ENCODE assay signal across 22 cellular contexts in the genomic region with DNA sequence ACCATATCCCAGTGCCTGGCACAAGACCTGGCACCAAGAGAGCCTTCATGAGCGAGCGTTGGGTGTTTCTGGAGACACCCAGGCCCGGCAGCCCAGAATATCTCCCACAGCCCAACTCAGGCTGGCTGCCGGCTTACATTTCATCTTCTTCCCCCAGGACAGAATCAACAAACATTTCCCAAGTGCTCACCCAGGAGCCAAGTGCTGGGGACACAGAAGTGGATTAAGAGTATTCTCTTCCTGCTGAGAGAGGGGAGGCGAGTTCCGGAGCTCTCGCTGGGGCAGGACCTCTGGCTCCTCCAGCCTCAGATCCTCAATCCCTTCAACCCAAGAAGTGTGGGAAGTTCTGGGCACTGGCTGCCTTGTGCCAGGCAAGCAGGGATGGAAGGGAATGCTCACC. TPM values are rescaled to one million over a fixed set of nuclear protein-coding genes. Genes with fewer than 3 reads are reported as not detected.
DNase-seq lines count a peak whose midpoint lies in the region; ATAC-seq, FAIRE-seq and TF ChIP-seq lines count a peak whose summit lies in the region.
"Had no signal": no experiment of that assay in that cellular context is flagged by ENCODE, and none has a peak within 500 bp of the region (broad histone marks: within the 10 kb centered on the region; RNA-seq: fewer than 3 reads in every experiment).

No MANE protein-coding gene starts in this region.

- H2BK5ac ChIP-seq in H1 (ENCODE audit: low read depth, low read length): no peak overlapping the region

- H3K9me3 ChIP-seq in CD8-positive, alpha-beta memory T cell (ENCODE audit: low read length): no peaks in the 10 kb centered on the region
- H3K9me3 ChIP-seq in H1 (ENCODE audit: insufficient read depth in 2 of 2, low read depth in 1 of 2, low read length in 1 of 2) (no peaks in the 10 kb centered on the region), osteoblast (ENCODE audit: low read depth, low read length) (no peaks in the 10 kb centered on the region)
- H3K9me3 ChIP-seq: Caco-2, gastrocnemius medialis, right atrium auricular region, tibial artery had no signal

- H3K18ac ChIP-seq in H1 (ENCODE audit: extremely low read depth, low read length): no peak overlapping the region

- peak overlapping the region in 7 of 8 donors; percentile 55 to 98 (median 74) for H3K27ac Mint-ChIP-seq in CD8-positive, alpha-beta memory T cell
- H3K27ac Mint-ChIP-seq in CD14-positive monocyte: peak overlapping the region in 1 of 7 donors; percentile 13
- H3K27ac Mint-ChIP-seq: activated naive CD4-positive, alpha-beta T cell treated with anti-CD3 and anti-CD28 coated beads, Interleukin-2, amount 50 U/mL, for 24 hours had no signal

- no peaks in the 10 kb centered on the region for H3K36me3 Mint-ChIP-seq in CD8-positive, alpha-beta memory T cell
- peaks cover 0 to 2% of the 10 kb centered on the region in 2 donors for H3K36me3 Mint-ChIP-seq in CD14-positive monocyte
- H3K36me3 Mint-ChIP-seq: activated naive CD4-positive, alpha-beta T cell treated with anti-CD3 and anti-CD28 coated beads, Interleukin-2, amount 50 U/mL, for 24 hours had no signal

- no peak overlapping the region for H3K56ac ChIP-seq in H1 (replicated peaks; ENCODE audit: insufficient read length, low read depth, low read length)

- TF ChIP-seq EP300 in H1 (IDR thresholded peaks at IDR 0.05; ENCODE audit: borderline replicate concordance in 1 of 2, low read depth in 2 of 2, low read length in 2 of 2): no peak

- H4K20me1 ChIP-seq in H1 (replicated peaks in 1 of 2; ENCODE audit: control insufficient read depth in 1 of 2, insufficient read depth in 2 of 2, low read length in 2 of 2) (peaks cover 0 to 2% of the 10 kb centered on the region in 2 experiments), osteoblast (ENCODE audit: insufficient read depth, low read length) (peaks cover 71% of the 10 kb centered on the region)

- H3K27me3 Mint-ChIP-seq in CD8-positive, alpha-beta memory T cell: peaks cover 0 to 5% of the 10 kb centered on the region in 2 donors
- H3K27me3 Mint-ChIP-seq in CD14-positive monocyte (ENCODE audit: low read depth in 3 of 3): peaks cover 1 to 10% (median 4%) of the 10 kb centered on the region in 3 donors
- H3K27me3 Mint-ChIP-seq: activated naive CD4-positive, alpha-beta T cell treated with anti-CD3 and anti-CD28 coated beads, Interleukin-2, amount 50 U/mL, for 24 hours had no signal

- no peaks in the 10 kb centered on the region for H3K79me2 ChIP-seq in H1 (ENCODE audit: control insufficient read depth in 1 of 2, insufficient read depth in 2 of 2, low read length in 2 of 2)
- peaks cover 81% of the 10 kb centered on the region for H3K79me2 ChIP-seq in osteoblast (ENCODE audit: insufficient read depth, low read length)

- peaks cover 77 to 97% (median 93%) of the 10 kb centered on the region in 3 donors for H3K4me1 Mint-ChIP-seq in CD8-positive, alpha-beta memory T cell
- peaks cover 18% of the 10 kb centered on the region for H3K4me1 Mint-ChIP-seq in CD14-positive monocyte

- intact Hi-C loops in CD14-positive monocyte (cut with micrococcal nuclease): no loop called here
- intact Hi-C loops in left ventricle myocardium superior (cut with micrococcal nuclease): no loop called here

- no peak overlapping the region for H3K27ac ChIP-seq in CD8-positive, alpha-beta memory T cell (ENCODE audit: low read depth, low read length)
- peak overlapping the region; percentile 67 for H3K27ac ChIP-seq in RWPE1
- H3K27ac ChIP-seq in H1 (ENCODE audit: low read depth, low read length): no peak overlapping the region
- no peak overlapping the region for H3K27ac ChIP-seq in osteoblast (ENCODE audit: low read depth, low read length)
- no peak overlapping the region for H3K27ac ChIP-seq in foreskin keratinocyte
- H3K27ac ChIP-seq: coronary artery, gastrocnemius medialis, right atrium auricular region had no signal

- TF ChIP-seq RAD21 in H1 (IDR thresholded peaks at IDR 0.05 in 1 of 2, conservative IDR thresholded peaks at IDR 0.05 in 1 of 2; ENCODE audit: low read depth in 2 of 2, low read length in 2 of 2): no peak

- no peak for DNase-seq in CD8-positive, alpha-beta memory T cell
- DNase-seq in RWPE1 (ENCODE audit: low spot score) (no peak), H1 (ENCODE audit: low read depth in 1 of 2, low spot score in 2 of 2) (no peak), osteoblast (ENCODE audit: insufficient read length, low spot score, missing footprints) (peak; percentile 6), CD14-positive monocyte (ENCODE audit: low spot score) (no peak), foreskin keratinocyte (no peak), left ventricle myocardium superior (no peak)
- DNase-seq: activated CD4-positive, alpha-beta T cell treated with anti-CD3 and anti-CD28 coated beads, Interleukin-2, amount 50 U/mL, for 4 hours; activated T-cell treated with anti-CD3 and anti-CD28 coated beads, Interleukin-2, amount 50 U/mL, for 48 hours; Caco-2; gastrocnemius medialis; KG1; NCI-H2029; NCI-H510A; occipital lobe; Right ventricle myocardium superior; stimulated activated CD4-positive, alpha-beta T cell treated with anti-CD3 and anti-CD28 coated beads, Interleukin-15, amount 100 ng/mL, for 24 hours; tibial artery had no signal

- no peaks in the 10 kb centered on the region for H3K23me2 ChIP-seq in H1 (ENCODE audit: low read depth, low read length)

- H2BK15ac ChIP-seq in H1 (ENCODE audit: low read length): no peak overlapping the region

- TF ChIP-seq CTCF in RWPE1 (conservative IDR thresholded peaks at IDR 0.05; ENCODE audit: low read depth) (no peak), H1 (IDR thresholded peaks at IDR 0.05; ENCODE audit: control extremely low read depth in 1 of 3, insufficient read depth in 1 of 3, low read depth in 1 of 3, low read length in 3 of 3) (no peak), osteoblast (IDR thresholded peaks at IDR 0.05; ENCODE audit: extremely low read depth, low read depth, low read length) (no peak), CD14-positive monocyte (IDR thresholded peaks at IDR 0.05) (no peak), foreskin keratinocyte (conservative IDR thresholded peaks at IDR 0.05) (no peak)

- H3K79me1 ChIP-seq in H1 (ENCODE audit: low read depth, low read length): peaks cover 7% of the 10 kb centered on the region

- no peak overlapping the region for H3K4me2 ChIP-seq in H1 (ENCODE audit: insufficient read depth in 1 of 2, low read depth in 2 of 2, low read length in 2 of 2)
- H3K4me2 ChIP-seq in osteoblast (ENCODE audit: insufficient read depth, low read length): no peak overlapping the region

- no peak overlapping the region for H3K9ac ChIP-seq in H1 (replicated peaks in 1 of 4; ENCODE audit: extremely low read depth in 1 of 4, low read depth in 3 of 4, low read length in 3 of 4)

- TF ChIP-seq POLR2A in H1 (IDR thresholded peaks at IDR 0.05; ENCODE audit: control extremely low read depth in 1 of 2, low read depth in 2 of 2, low read length in 2 of 2): no peak

- H2BK120ac ChIP-seq in H1 (replicated peaks; ENCODE audit: low read depth, low read length): no peak overlapping the region

- no peak overlapping the region for H3K4ac ChIP-seq in H1 (replicated peaks; ENCODE audit: insufficient read length, low read depth, low read length)

- peaks cover 62% of the 10 kb centered on the region for H3K4me1 ChIP-seq in CD8-positive, alpha-beta memory T cell (ENCODE audit: insufficient read depth, low read length)
- H3K4me1 ChIP-seq in H1 (replicated peaks in 1 of 4; ENCODE audit: control insufficient read depth in 3 of 4, insufficient read depth in 4 of 4, low read length in 3 of 4) (peaks cover 0 to 11% (median 6%) of the 10 kb centered on the region in 4 experiments; a peak in 4 of 7 replicates), osteoblast (ENCODE audit: insufficient read depth, low read length) (peaks cover 14% of the 10 kb centered on the region), foreskin keratinocyte (peaks cover 22% of the 10 kb centered on the region)
- H3K4me1 ChIP-seq: gastrocnemius medialis had no signal

- H3K4me3 Mint-ChIP-seq in CD8-positive, alpha-beta memory T cell: peak overlapping the region in 2 of 7 donors; percentile 24 to 63
- H3K4me3 Mint-ChIP-seq in CD14-positive monocyte: no peak overlapping the region
- H3K4me3 Mint-ChIP-seq: activated naive CD4-positive, alpha-beta T cell treated with anti-CD3 and anti-CD28 coated beads, Interleukin-2, amount 50 U/mL, for 24 hours had no signal

- 67% methylated on average over 7 of the region's 7 CpGs; no CpG with 5 or more reads in 1 of the 2 experiments for WGBS in H1 (ENCODE audit: extremely low coverage in 1 of 2, insufficient coverage in 1 of 2, insufficient read length in 1 of 2, insufficient replicate concordance in 2 of 2, low coverage in 1 of 2, low lambda C conversion rate in 2 of 2, missing lambda C conversion rate in 1 of 2), 2 experiments

- H2BK20ac ChIP-seq in H1 (ENCODE audit: low read length): no peak overlapping the region

- H4K91ac ChIP-seq in H1 (replicated peaks; ENCODE audit: insufficient read length, low read length): peak overlapping the region; percentile 22

- no peak overlapping the region for H3K4me3 ChIP-seq in CD8-positive, alpha-beta memory T cell (ENCODE audit: low read length)
- no peak overlapping the region for H3K4me3 ChIP-seq in H1 (ENCODE audit: extremely low read depth in 1 of 4, insufficient read depth in 2 of 4, low read depth in 3 of 4, low read length in 4 of 4)
- H3K4me3 ChIP-seq in osteoblast (ENCODE audit: insufficient read depth, low read length): no peak overlapping the region
- H3K4me3 ChIP-seq: coronary artery, gastrocnemius medialis, right atrium auricular region, tibial artery had no signal

- CTCF ChIA-PET in CD8-positive, alpha-beta memory T cell (lab: Charles Lee): no interaction called here
- CTCF ChIA-PET in RWPE1 (lab: Yijun Ruan, JAX) (interaction anchor here (1.0 kb wide), 1 partner anchor 26 kb away, joined by 3 read pairs; no protein-coding TSS in a partner anchor), H1 (lab: Charles Lee; ENCODE audit: partially characterized antibody) (interaction anchor here (1.1 to 10.0 kb wide), 4 partner anchors 11 to 40 kb away, joined by 3 to 109 read pairs (median 22); no protein-coding TSS in a partner anchor)

- no peak overlapping the region for H3K23ac ChIP-seq in H1 (ENCODE audit: insufficient read length)

- H4K5ac ChIP-seq in H1 (ENCODE audit: insufficient read length, low read depth, low read length): no peak overlapping the region

- H2AK5ac ChIP-seq in H1 (ENCODE audit: low read depth, low read length): no peak overlapping the region

- ATAC-seq in foreskin keratinocyte: no peak
- no peak for ATAC-seq in GM19324 (IDR thresholded peaks at IDR 0.05; ENCODE audit: low FRiP score, unreplicated experiment)
- ATAC-seq in left ventricle myocardium superior: no peak

- H3K27me3 ChIP-seq in CD8-positive, alpha-beta memory T cell (ENCODE audit: insufficient read depth, low read length, poor library complexity, severe bottlenecking): no peaks in the 10 kb centered on the region
- H3K27me3 ChIP-seq in H1 (replicated peaks in 1 of 4; ENCODE audit: control insufficient read depth in 3 of 4, extremely low read depth in 1 of 4, insufficient read depth in 3 of 4, low read length in 3 of 4): no peaks in the 10 kb centered on the region
- no peaks in the 10 kb centered on the region for H3K27me3 ChIP-seq in osteoblast (ENCODE audit: insufficient read depth, low read length)
- no peaks in the 10 kb centered on the region for H3K27me3 ChIP-seq in foreskin keratinocyte
- H3K27me3 ChIP-seq: gastrocnemius medialis, right atrium auricular region, tibial artery had no signal

- H2BK12ac ChIP-seq in H1 (ENCODE audit: low read depth, low read length): no peak overlapping the region

- POLR2A ChIA-PET in CD8-positive, alpha-beta memory T cell (lab: Charles Lee): interaction anchor here (1.1 kb wide), 1 partner anchor 19 kb away, joined by 3 read pairs; no protein-coding TSS in a partner anchor
- POLR2A ChIA-PET in RWPE1 (lab: Yijun Ruan, JAX; ENCODE audit: low non-redundant PET) (no interaction called here), H1 (lab: Charles Lee; ENCODE audit: partially characterized antibody) (interaction anchor here (1.1 kb wide), 1 partner anchor 9 kb away, joined by 3 read pairs; no protein-coding TSS in a partner anchor)

- FAIRE-seq in H1 (lab: Jason Lieb, UNC): no peak

- H2AFZ ChIP-seq in H1 (ENCODE audit: low read length) (no peak overlapping the region), osteoblast (ENCODE audit: low read length) (no peak overlapping the region)

- H3K14ac ChIP-seq in H1 (ENCODE audit: insufficient read length): no peak overlapping the region

- H4K8ac ChIP-seq in H1 (ENCODE audit: extremely low read depth, insufficient read depth, low read length): peak overlapping the region; percentile 29; the same call in 1 of the 2 replicates

- no peaks in the 10 kb centered on the region for H3K36me3 ChIP-seq in CD8-positive, alpha-beta memory T cell (ENCODE audit: insufficient read depth, low read length)
- H3K36me3 ChIP-seq in H1 (ENCODE audit: control insufficient read depth in 2 of 4, insufficient read depth in 4 of 4, low read length in 3 of 4) (no peaks in the 10 kb centered on the region), osteoblast (ENCODE audit: insufficient read depth, low read length) (no peaks in the 10 kb centered on the region)
- H3K36me3 ChIP-seq: gastrocnemius medialis, right atrium auricular region, tibial artery had no signal

- no peaks in the 10 kb centered on the region for H3K9me3 Mint-ChIP-seq in CD8-positive, alpha-beta memory T cell
- H3K9me3 Mint-ChIP-seq in CD14-positive monocyte: no peaks in the 10 kb centered on the region
- H3K9me3 Mint-ChIP-seq: activated naive CD4-positive, alpha-beta T cell treated with anti-CD3 and anti-CD28 coated beads, Interleukin-2, amount 50 U/mL, for 24 hours had no signal

RNA-seq across cellular contexts. Expression of gene IFFO2, which starts 23.6 kb away (rescaled TPM):
- total RNA-seq in CD8-positive, alpha-beta memory T cell: 10 to 100 TPM; 33.1 to 37.7 TPM
- polyA plus RNA-seq in CD8-positive, alpha-beta memory T cell: 3.2 TPM
- 8.7 and 10.4 TPM in 2 replicates for total RNA-seq in H1 (2021; fragmentation: NEBNext Ultra II Directional; extraction: Animal tissue kit (Norgen Biotek cat#: 25700))
- polyA plus RNA-seq in H1 (2011; rRNA removed) (6.6 and 13.7 TPM in 2 replicates), CD14-positive monocyte (under 1 TPM; 0.78 to 0.94 TPM), foreskin keratinocyte (18.3 and 23.6 TPM in 2 replicates)
- 5.2 TPM for polyA plus RNA-seq in H1 (2011; cell fraction: cytosol; rRNA removed)
- 8.2 TPM for polyA plus RNA-seq in H1 (2011; cell fraction: nucleus; rRNA removed)
- 4.2 to 6.0 TPM (median 5.4 TPM) in 4 replicates for polyA plus RNA-seq in H1 (2012, experiment 1 of 2)
- polyA plus RNA-seq in H1 (2012, experiment 2 of 2): 5.2 TPM
- polyA plus RNA-seq in H1 (2013, experiment 1 of 2): 3.5 TPM
- 3.6 TPM for polyA plus RNA-seq in H1 (2013, experiment 2 of 2)
- 4.0 and 4.8 TPM in 2 replicates for polyA minus RNA-seq in H1 (2011; rRNA and poly(A)+ RNA removed)
- polyA minus RNA-seq in H1 (2011; cell fraction: cytosol; rRNA and poly(A)+ RNA removed): 4.8 TPM
- 2.6 TPM for polyA minus RNA-seq in H1 (2011; cell fraction: nucleus; rRNA and poly(A)+ RNA removed)
- total RNA-seq in osteoblast (6.8 and 10.9 TPM in 2 replicates), foreskin keratinocyte (47.5 and 57.3 TPM in 2 replicates), left ventricle myocardium superior (5.0 TPM)

RNA-seq across cellular contexts. Expression of gene ALDH4A1, which starts 30.5 kb away (rescaled TPM):
- 1 to 10 TPM; 9.3 to 9.5 TPM for total RNA-seq in CD8-positive, alpha-beta memory T cell
- polyA plus RNA-seq in CD8-positive, alpha-beta memory T cell: 1.4 TPM
- total RNA-seq in H1 (2021; fragmentation: NEBNext Ultra II Directional; extraction: Animal tissue kit (Norgen Biotek cat#: 25700)): 29.4 and 30.3 TPM in 2 replicates
- polyA plus RNA-seq in H1 (2011; rRNA removed) (35.9 and 57.4 TPM in 2 replicates), CD14-positive monocyte (1 to 10 TPM; 4.8 to 7.8 TPM), foreskin keratinocyte (26.3 and 32.6 TPM in 2 replicates)
- 61.4 TPM for polyA plus RNA-seq in H1 (2011; cell fraction: cytosol; rRNA removed)
- 95.8 TPM for polyA plus RNA-seq in H1 (2011; cell fraction: nucleus; rRNA removed)
- 25.3 to 32.9 TPM (median 31.9 TPM) in 4 replicates for polyA plus RNA-seq in H1 (2012, experiment 1 of 2)
- 35.0 TPM for polyA plus RNA-seq in H1 (2012, experiment 2 of 2)
- polyA plus RNA-seq in H1 (2013, experiment 1 of 2): 18.9 TPM
- polyA plus RNA-seq in H1 (2013, experiment 2 of 2): 16.0 TPM
- polyA minus RNA-seq in H1 (2011; rRNA and poly(A)+ RNA removed): 20.3 and 22.0 TPM in 2 replicates
- 21.8 TPM for polyA minus RNA-seq in H1 (2011; cell fraction: cytosol; rRNA and poly(A)+ RNA removed)
- 21.5 TPM for polyA minus RNA-seq in H1 (2011; cell fraction: nucleus; rRNA and poly(A)+ RNA removed)
- total RNA-seq in osteoblast (28.6 and 31.8 TPM in 2 replicates), foreskin keratinocyte (26.7 and 33.2 TPM in 2 replicates), left ventricle myocardium superior (27.3 TPM)
